Comparison of ENCODE assay signal across 2 cellular contexts in the genomic region with DNA sequence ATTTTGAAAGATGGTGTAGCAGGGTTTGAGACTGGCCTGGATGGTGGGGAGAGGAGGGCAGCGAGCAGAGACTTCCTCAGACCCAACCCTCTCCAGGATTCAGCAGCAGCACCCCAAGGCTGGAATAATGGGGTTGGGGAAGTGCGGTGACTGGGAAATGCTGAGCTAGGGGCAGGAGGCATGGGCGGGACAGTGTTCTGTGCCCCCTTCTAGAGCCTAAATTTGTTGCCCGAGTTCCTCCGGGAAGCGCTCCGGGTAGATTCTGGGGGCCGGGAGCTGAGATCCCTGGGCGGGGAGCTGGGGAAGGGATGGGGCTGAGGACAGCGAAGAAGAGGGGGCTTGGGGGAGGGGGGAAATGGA.
TF ChIP-seq lines count a peak whose summit lies in the region.

CHAT (plus strand) TSS at position 156 of the 360 bp plus-strand sequence; CDS start at position 309, 153 bp downstream.

TF ChIP-seq in A549, 52 proteins besides CTCF, POLR2A, EP300 and RAD21 (continued from another document):
- TF ChIP-seq, protein P1, sequence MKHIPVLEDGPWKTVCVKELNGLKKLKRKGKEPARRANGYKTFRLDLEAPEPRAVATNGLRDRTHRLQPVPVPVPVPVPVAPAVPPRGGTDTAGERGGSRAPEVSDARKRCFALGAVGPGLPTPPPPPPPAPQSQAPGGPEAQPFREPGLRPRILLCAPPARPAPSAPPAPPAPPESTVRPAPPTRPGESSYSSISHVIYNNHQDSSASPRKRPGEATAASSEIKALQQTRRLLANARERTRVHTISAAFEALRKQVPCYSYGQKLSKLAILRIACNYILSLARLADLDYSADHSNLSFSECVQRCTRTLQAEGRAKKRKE (CRISPR knock-in tag; IDR thresholded peaks at IDR 0.05; ENCODE audit: low read depth): no peak
- no peak for TF ChIP-seq KDM1A (IDR thresholded peaks at IDR 0.05; ENCODE audit: low read depth)
- TF ChIP-seq ELK1 (IDR thresholded peaks at IDR 0.05; ENCODE audit: low read depth, low read length): no peak
- TF ChIP-seq GATA3 (IDR thresholded peaks at IDR 0.05; ENCODE audit: borderline replicate concordance): no peak
- no peak for TF ChIP-seq HOXA7 (CRISPR knock-in tag; IDR thresholded peaks at IDR 0.05)
- TF ChIP-seq CHD2 (IDR thresholded peaks at IDR 0.05; ENCODE audit: low read length, partially characterized antibody): no peak
- TF ChIP-seq MAZ (IDR thresholded peaks at IDR 0.05; ENCODE audit: borderline replicate concordance, low read depth, low read length): no peak

TF ChIP-seq in GM23338, 12 proteins besides CTCF, POLR2A, EP300 and RAD21 (continued from another document):
- no peak for TF ChIP-seq REST (IDR thresholded peaks at IDR 0.05; ENCODE audit: unreplicated experiment)
- TF ChIP-seq NANOG (IDR thresholded peaks at IDR 0.05; ENCODE audit: borderline replicate concordance): no peak
- TF ChIP-seq POLR2AphosphoS5 (IDR thresholded peaks at IDR 0.05; ENCODE audit: low read depth): no peak
- TF ChIP-seq, protein P2, sequence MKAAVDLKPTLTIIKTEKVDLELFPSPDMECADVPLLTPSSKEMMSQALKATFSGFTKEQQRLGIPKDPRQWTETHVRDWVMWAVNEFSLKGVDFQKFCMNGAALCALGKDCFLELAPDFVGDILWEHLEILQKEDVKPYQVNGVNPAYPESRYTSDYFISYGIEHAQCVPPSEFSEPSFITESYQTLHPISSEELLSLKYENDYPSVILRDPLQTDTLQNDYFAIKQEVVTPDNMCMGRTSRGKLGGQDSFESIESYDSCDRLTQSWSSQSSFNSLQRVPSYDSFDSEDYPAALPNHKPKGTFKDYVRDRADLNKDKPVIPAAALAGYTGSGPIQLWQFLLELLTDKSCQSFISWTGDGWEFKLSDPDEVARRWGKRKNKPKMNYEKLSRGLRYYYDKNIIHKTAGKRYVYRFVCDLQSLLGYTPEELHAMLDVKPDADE (IDR thresholded peaks at IDR 0.05): no peak
- TF ChIP-seq, protein P3, sequence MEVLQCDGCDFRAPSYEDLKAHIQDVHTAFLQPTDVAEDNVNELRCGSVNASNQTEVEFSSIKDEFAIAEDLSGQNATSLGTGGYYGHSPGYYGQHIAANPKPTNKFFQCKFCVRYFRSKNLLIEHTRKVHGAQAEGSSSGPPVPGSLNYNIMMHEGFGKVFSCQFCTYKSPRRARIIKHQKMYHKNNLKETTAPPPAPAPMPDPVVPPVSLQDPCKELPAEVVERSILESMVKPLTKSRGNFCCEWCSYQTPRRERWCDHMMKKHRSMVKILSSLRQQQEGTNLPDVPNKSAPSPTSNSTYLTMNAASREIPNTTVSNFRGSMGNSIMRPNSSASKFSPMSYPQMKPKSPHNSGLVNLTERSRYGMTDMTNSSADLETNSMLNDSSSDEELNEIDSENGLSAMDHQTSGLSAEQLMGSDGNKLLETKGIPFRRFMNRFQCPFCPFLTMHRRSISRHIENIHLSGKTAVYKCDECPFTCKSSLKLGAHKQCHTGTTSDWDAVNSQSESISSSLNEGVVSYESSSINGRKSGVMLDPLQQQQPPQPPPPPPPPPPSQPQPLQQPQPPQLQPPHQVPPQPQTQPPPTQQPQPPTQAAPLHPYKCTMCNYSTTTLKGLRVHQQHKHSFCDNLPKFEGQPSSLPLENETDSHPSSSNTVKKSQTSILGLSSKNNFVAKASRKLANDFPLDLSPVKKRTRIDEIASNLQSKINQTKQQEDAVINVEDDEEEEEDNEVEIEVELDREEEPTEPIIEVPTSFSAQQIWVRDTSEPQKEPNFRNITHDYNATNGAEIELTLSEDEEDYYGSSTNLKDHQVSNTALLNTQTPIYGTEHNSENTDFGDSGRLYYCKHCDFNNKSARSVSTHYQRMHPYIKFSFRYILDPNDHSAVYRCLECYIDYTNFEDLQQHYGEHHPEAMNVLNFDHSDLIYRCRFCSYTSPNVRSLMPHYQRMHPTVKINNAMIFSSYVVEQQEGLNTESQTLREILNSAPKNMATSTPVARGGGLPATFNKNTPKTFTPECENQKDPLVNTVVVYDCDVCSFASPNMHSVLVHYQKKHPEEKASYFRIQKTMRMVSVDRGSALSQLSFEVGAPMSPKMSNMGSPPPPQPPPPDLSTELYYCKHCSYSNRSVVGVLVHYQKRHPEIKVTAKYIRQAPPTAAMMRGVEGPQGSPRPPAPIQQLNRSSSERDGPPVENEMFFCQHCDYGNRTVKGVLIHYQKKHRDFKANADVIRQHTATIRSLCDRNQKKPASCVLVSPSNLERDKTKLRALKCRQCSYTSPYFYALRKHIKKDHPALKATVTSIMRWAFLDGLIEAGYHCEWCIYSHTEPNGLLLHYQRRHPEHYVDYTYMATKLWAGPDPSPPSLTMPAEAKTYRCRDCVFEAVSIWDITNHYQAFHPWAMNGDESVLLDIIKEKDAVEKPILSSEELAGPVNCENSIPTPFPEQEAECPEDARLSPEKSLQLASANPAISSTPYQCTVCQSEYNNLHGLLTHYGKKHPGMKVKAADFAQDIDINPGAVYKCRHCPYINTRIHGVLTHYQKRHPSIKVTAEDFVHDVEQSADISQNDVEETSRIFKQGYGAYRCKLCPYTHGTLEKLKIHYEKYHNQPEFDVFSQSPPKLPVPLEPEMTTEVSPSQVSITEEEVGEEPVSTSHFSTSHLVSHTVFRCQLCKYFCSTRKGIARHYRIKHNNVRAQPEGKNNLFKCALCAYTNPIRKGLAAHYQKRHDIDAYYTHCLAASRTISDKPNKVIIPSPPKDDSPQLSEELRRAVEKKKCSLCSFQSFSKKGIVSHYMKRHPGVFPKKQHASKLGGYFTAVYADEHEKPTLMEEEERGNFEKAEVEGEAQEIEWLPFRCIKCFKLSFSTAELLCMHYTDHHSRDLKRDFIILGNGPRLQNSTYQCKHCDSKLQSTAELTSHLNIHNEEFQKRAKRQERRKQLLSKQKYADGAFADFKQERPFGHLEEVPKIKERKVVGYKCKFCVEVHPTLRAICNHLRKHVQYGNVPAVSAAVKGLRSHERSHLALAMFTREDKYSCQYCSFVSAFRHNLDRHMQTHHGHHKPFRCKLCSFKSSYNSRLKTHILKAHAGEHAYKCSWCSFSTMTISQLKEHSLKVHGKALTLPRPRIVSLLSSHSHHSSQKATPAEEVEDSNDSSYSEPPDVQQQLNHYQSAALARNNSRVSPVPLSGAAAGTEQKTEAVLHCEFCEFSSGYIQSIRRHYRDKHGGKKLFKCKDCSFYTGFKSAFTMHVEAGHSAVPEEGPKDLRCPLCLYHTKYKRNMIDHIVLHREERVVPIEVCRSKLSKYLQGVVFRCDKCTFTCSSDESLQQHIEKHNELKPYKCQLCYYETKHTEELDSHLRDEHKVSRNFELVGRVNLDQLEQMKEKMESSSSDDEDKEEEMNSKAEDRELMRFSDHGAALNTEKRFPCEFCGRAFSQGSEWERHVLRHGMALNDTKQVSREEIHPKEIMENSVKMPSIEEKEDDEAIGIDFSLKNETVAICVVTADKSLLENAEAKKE (CRISPR knock-in tag; IDR thresholded peaks at IDR 0.05): no peak
